In genomic region chr7:69617364-69617763, GRCh38 we compare ENCODE assay signal across 23 cellular contexts.
"Had no signal": no experiment of that assay in that cellular context is flagged by ENCODE, and none has a peak within 500 bp of the region (broad histone marks: within the 10 kb centered on the region; RNA-seq: fewer than 3 reads in every experiment).

No MANE protein-coding gene starts in this region.

- H3K27ac ChIP-seq: breast epithelium, colonic mucosa, dorsolateral prefrontal cortex, epithelial cell of prostate, gastroesophageal sphincter, prostate gland, thyroid gland had no signal

- H3K4me3 ChIP-seq: breast epithelium, colonic mucosa, dorsolateral prefrontal cortex, gastroesophageal sphincter, prostate gland, thyroid gland had no signal

- H3K27me3 ChIP-seq: breast epithelium, colonic mucosa, dorsolateral prefrontal cortex, gastroesophageal sphincter, thyroid gland had no signal

- H3K9me3 ChIP-seq: breast epithelium, colonic mucosa, gastroesophageal sphincter, prostate gland, thyroid gland had no signal

- H3K36me3 ChIP-seq: breast epithelium, colonic mucosa, gastroesophageal sphincter, prostate gland, thyroid gland had no signal

- H3K4me3 Mint-ChIP-seq: activated naive CD8-positive, alpha-beta T cell treated with anti-CD3 and anti-CD28 coated beads for 36 hours; memory B cell; naive B cell; T-helper 17 cell had no signal

- H3K36me3 Mint-ChIP-seq: activated naive CD8-positive, alpha-beta T cell treated with anti-CD3 and anti-CD28 coated beads for 36 hours; memory B cell; naive B cell had no signal

- H3K27me3 Mint-ChIP-seq: memory B cell had no signal

- ATAC-seq: gastroesophageal sphincter; left cardiac atrium; stimulated activated naive CD8-positive, alpha-beta T cell treated with anti-CD3 and anti-CD28 coated beads, Interleukin-15, Interleukin-2, amounts not matched to agents 100 U/mL and 50 U/mL, for 24 hours; T-helper 17 cell had no signal

- DNase-seq: activated CD4-positive, alpha-beta T cell treated with anti-CD3 and anti-CD28 coated beads for 4 hours; activated CD4-positive, alpha-beta T cell treated with anti-CD3 and anti-CD28 coated beads, Interleukin-2, amount 50 U/mL, for 48 hours; activated CD4-positive, CD25-positive, alpha-beta regulatory T cell; activated CD8-positive, alpha-beta memory T cell treated with anti-CD3 and anti-CD28 coated beads, Interleukin-2, amount 50 U/mL, for 48 hours; activated naive CD4-positive, alpha-beta T cell treated with Interleukin-2 at 50 U/mL for 16 hours; activated naive CD8-positive, alpha-beta T cell treated with anti-CD3 and anti-CD28 coated beads for 36 hours; activated T-cell treated with anti-CD3 and anti-CD28 coated beads, Interleukin-2, amount 50 U/mL, for 48 hours; colonic mucosa; dorsolateral prefrontal cortex; head of caudate nucleus; hypothalamus; islet precursor cell; left cardiac atrium; naive B cell; stimulated activated CD4-positive, alpha-beta T cell treated with anti-CD3 and anti-CD28 coated beads, Interleukin-4, amount 100 ng/mL, for 4 hours; stimulated activated naive CD8-positive, alpha-beta T cell treated with anti-CD3 and anti-CD28 coated beads, Interleukin-15, Interleukin-2, amounts not matched to agents 100 U/mL and 50 U/mL, for 24 hours; T-helper 17 cell; thyroid gland had no signal

- H3K4me1 ChIP-seq: breast epithelium, colonic mucosa, prostate gland, thyroid gland had no signal

- H3K27ac Mint-ChIP-seq: activated naive CD8-positive, alpha-beta T cell treated with anti-CD3 and anti-CD28 coated beads for 36 hours; memory B cell; T-helper 17 cell had no signal

- H3K9me3 Mint-ChIP-seq: activated naive CD8-positive, alpha-beta T cell treated with anti-CD3 and anti-CD28 coated beads for 36 hours; memory B cell; naive B cell had no signal
